ENCODE assay signal across 9 cellular contexts in the genomic region with DNA sequence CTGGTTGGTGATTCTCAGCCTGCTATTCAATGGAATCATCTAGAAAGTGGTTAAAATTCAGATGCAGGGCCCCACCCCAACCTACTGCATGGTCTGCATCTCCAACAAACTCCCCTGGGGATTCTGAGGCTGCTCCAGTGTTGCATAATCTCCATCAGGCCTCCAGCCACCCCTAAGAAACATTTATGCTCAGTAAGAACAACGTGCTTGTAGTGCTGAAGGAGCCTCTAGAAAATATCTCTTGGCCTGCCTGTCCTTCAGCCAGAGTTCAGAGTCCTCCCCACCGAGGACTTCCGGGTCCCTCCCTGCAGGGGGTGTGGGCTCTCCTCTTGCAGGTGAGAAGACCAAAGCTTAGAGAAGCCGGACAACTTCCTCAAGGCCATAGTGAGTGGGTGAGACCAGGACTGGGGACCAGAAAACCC.
DNase-seq lines count a peak whose midpoint lies in the region; ATAC-seq and TF ChIP-seq lines count a peak whose summit lies in the region.
"Had no signal": no experiment of that assay in that cellular context is flagged by ENCODE, and none has a peak within 500 bp of the region (broad histone marks: within the 10 kb centered on the region; RNA-seq: fewer than 3 reads in every experiment).

No MANE protein-coding gene starts in this region.

- peaks cover 18% of the 10 kb centered on the region for H3K4me1 ChIP-seq in smooth muscle cell (ENCODE audit: low read depth)

- H3K4me1 Mint-ChIP-seq in activated T-helper 1 cell treated with anti-CD3 and anti-CD28 coated beads, Interleukin-12 subunit alpha, Interleukin-12 subunit beta, Interleukin-2, Interleukin-4 antibody, amounts not matched to agents 30 ng/mL and 10 ng/mL and 1 ng/mL, durations not matched to agents 14 hours and 24 hours and 36 hours (ENCODE audit: low read depth), result peaks cover 33% of the 10 kb centered on the region

- WGBS in smooth muscle cell (ENCODE audit: low lambda C conversion rate), result 60% methylated on average over 4 of the region's 4 CpGs

- H3K27ac Mint-ChIP-seq in activated T-helper 1 cell treated with anti-CD3 and anti-CD28 coated beads, Interleukin-12 subunit alpha, Interleukin-12 subunit beta, Interleukin-2, Interleukin-4 antibody, amounts not matched to agents 30 ng/mL and 10 ng/mL and 1 ng/mL, durations not matched to agents 14 hours and 24 hours and 36 hours, result peak overlapping the region; percentile 42

- ATAC-seq in Right ventricle myocardium superior (ENCODE audit: poor library complexity), result peak; percentile 58
- ATAC-seq in HG02973 (IDR thresholded peaks at IDR 0.05; ENCODE audit: unreplicated experiment), result no peak

- TF ChIP-seq CTCF in GM20000 (IDR thresholded peaks at IDR 0.05; ENCODE audit: extremely low read depth, missing control alignments) (no peak), smooth muscle cell (IDR thresholded peaks at IDR 0.05; ENCODE audit: borderline replicate concordance, insufficient read depth, poor library complexity, severe bottlenecking) (no peak)

- H3K9me3 Mint-ChIP-seq in activated T-helper 1 cell treated with anti-CD3 and anti-CD28 coated beads, Interleukin-12 subunit alpha, Interleukin-12 subunit beta, Interleukin-2, Interleukin-4 antibody, amounts not matched to agents 30 ng/mL and 10 ng/mL and 1 ng/mL, durations not matched to agents 14 hours and 24 hours and 36 hours, result no peaks in the 10 kb centered on the region

- peaks cover 26% of the 10 kb centered on the region for H4K20me1 ChIP-seq in smooth muscle cell (ENCODE audit: low read depth)

- DNase-seq in GM20000 (ENCODE audit: low spot score), result peak; percentile 39
- DNase-seq in activated T-helper 1 cell treated with anti-CD3 and anti-CD28 coated beads, Interleukin-12 subunit alpha, Interleukin-12 subunit beta, Interleukin-2, Interleukin-4 antibody, amounts not matched to agents 30 ng/mL and 10 ng/mL and 1 ng/mL, durations not matched to agents 14 hours and 24 hours and 36 hours (ENCODE audit: low spot score), result no peak
- no peak for DNase-seq in Right ventricle myocardium superior
- DNase-seq in smooth muscle cell (lab: John Stamatoyannopoulos, UW; ENCODE audit: unreplicated experiment), result no peak
- DNase-seq in dermis blood vessel endothelial cell, result no peak
- DNase-seq in EL, result no peak
- no peak for DNase-seq in NOMO-1 (lab: John Stamatoyannopoulos, UW; ENCODE audit: unreplicated experiment in 2 of 2)
- DNase-seq: NCI-H1694 treated with DMSO at 0.1 percent for 48 hours had no signal

- H3K79me2 ChIP-seq in smooth muscle cell (ENCODE audit: low read depth), result peaks cover 10% of the 10 kb centered on the region

- H3K9ac ChIP-seq in smooth muscle cell (ENCODE audit: low read depth), result peak overlapping the region; percentile 34

- H3K36me3 ChIP-seq in smooth muscle cell (ENCODE audit: low read depth), result no peaks in the 10 kb centered on the region

- intact Hi-C loops in activated T-helper 1 cell treated with anti-CD3 and anti-CD28 coated beads, Interleukin-12 subunit alpha, Interleukin-12 subunit beta, Interleukin-2, Interleukin-4 antibody, amounts not matched to agents 30 ng/mL and 10 ng/mL and 1 ng/mL, durations not matched to agents 14 hours and 24 hours and 36 hours (cut with micrococcal nuclease), result loop anchor here (1.0 to 10.0 kb wide), 7 partner anchors 17 to 501 kb away; a partner anchor contains a TSS
- intact Hi-C loops in Right ventricle myocardium superior (cut with DNase I), result no loop called here

- H3F3A ChIP-seq in smooth muscle cell (ENCODE audit: low read depth), result peaks cover 19% of the 10 kb centered on the region

- peaks cover 3% of the 10 kb centered on the region for H3K27me3 Mint-ChIP-seq in activated T-helper 1 cell treated with anti-CD3 and anti-CD28 coated beads, Interleukin-12 subunit alpha, Interleukin-12 subunit beta, Interleukin-2, Interleukin-4 antibody, amounts not matched to agents 30 ng/mL and 10 ng/mL and 1 ng/mL, durations not matched to agents 14 hours and 24 hours and 36 hours (ENCODE audit: insufficient read depth)

- H3K4me3 ChIP-seq in smooth muscle cell, result no peak overlapping the region

- no peak overlapping the region for H2AFZ ChIP-seq in smooth muscle cell (ENCODE audit: low read depth)

- H3K27me3 ChIP-seq in smooth muscle cell (ENCODE audit: low read depth), result no peaks in the 10 kb centered on the region

- H3K27ac ChIP-seq in smooth muscle cell (ENCODE audit: low read depth), result peak overlapping the region; percentile 68

- no peaks in the 10 kb centered on the region for H3K9me3 ChIP-seq in smooth muscle cell (replicated peaks; ENCODE audit: low read depth)

- no peaks in the 10 kb centered on the region for H3K36me3 Mint-ChIP-seq in activated T-helper 1 cell treated with anti-CD3 and anti-CD28 coated beads, Interleukin-12 subunit alpha, Interleukin-12 subunit beta, Interleukin-2, Interleukin-4 antibody, amounts not matched to agents 30 ng/mL and 10 ng/mL and 1 ng/mL, durations not matched to agents 14 hours and 24 hours and 36 hours (ENCODE audit: low read depth)

- no peak overlapping the region for H3K4me3 Mint-ChIP-seq in activated T-helper 1 cell treated with anti-CD3 and anti-CD28 coated beads, Interleukin-12 subunit alpha, Interleukin-12 subunit beta, Interleukin-2, Interleukin-4 antibody, amounts not matched to agents 30 ng/mL and 10 ng/mL and 1 ng/mL, durations not matched to agents 14 hours and 24 hours and 36 hours

- H3K4me2 ChIP-seq in smooth muscle cell, result peak overlapping the region; percentile 32
